1 cellular context compared by ENCODE assay signal in the genomic region with DNA sequence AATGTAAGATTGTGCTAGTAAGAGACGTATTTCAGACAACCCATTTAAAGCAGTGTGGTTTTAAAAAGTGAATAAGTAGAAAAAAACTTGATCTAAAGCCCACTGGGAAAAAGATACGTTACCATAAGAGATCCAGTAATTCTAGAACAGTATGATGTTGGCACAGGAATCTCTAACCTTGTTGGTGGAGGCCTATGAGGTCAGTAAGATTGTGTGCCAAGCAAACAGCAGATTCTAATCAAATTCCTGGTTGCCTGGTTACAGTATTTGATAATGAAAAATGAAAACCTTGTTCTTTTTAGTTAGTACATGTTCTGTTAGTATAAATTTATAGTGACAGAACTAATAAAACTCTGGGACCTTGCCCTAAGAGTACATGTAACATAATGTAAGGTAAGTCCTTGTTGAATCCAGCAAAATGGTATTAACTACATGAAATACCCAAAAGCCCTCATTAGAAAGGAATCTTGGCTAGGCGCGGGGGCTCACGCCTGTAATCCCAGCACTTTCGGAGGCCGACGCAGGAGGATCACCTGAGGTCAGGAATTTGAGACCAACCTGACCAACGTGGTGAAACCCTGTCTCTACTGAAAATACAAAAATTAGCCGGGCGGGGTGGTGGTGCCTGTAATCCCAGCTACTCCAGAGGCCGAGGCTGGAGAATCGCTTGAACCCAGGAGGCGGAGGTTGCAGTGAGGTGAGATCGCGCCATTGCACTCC.
TF ChIP-seq lines count a peak whose summit lies in the region.

No MANE protein-coding gene starts in this region.

TF ChIP-seq in SK-N-SH, 30 proteins besides CTCF, POLR2A, EP300 and RAD21:
- TF ChIP-seq SIN3A (IDR thresholded peaks at IDR 0.05; ENCODE audit: borderline replicate concordance, low read depth, low read length) (no peak), FOSL2 (IDR thresholded peaks at IDR 0.05; ENCODE audit: borderline replicate concordance, low read depth) (0 out of 2 replicates have a peak, but pooled peaks have one; percentile 5), SMC3 (IDR thresholded peaks at IDR 0.05; ENCODE audit: low read depth, low read length) (no peak), NFIC (IDR thresholded peaks at IDR 0.05; ENCODE audit: borderline replicate concordance) (peak; percentile 66), EZH2phosphoT487 (IDR thresholded peaks at IDR 0.05; ENCODE audit: borderline replicate concordance, low read depth) (no peak), TCF12 (IDR thresholded peaks at IDR 0.05) (peak; percentile 49; the same call in 1 of the 2 replicates), FOXM1 (IDR thresholded peaks at IDR 0.05; ENCODE audit: low read depth) (no peak), RCOR1 (IDR thresholded peaks at IDR 0.05; ENCODE audit: low read length) (no peak)
- TF ChIP-seq, protein P1, sequence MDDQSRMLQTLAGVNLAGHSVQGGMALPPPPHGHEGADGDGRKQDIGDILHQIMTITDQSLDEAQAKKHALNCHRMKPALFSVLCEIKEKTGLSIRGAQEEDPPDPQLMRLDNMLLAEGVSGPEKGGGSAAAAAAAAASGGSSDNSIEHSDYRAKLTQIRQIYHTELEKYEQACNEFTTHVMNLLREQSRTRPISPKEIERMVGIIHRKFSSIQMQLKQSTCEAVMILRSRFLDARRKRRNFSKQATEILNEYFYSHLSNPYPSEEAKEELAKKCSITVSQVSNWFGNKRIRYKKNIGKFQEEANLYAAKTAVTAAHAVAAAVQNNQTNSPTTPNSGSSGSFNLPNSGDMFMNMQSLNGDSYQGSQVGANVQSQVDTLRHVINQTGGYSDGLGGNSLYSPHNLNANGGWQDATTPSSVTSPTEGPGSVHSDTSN (IDR thresholded peaks at IDR 0.05): peak; percentile 37; the same call in 1 of the 2 replicates
- TF ChIP-seq, protein P2, sequence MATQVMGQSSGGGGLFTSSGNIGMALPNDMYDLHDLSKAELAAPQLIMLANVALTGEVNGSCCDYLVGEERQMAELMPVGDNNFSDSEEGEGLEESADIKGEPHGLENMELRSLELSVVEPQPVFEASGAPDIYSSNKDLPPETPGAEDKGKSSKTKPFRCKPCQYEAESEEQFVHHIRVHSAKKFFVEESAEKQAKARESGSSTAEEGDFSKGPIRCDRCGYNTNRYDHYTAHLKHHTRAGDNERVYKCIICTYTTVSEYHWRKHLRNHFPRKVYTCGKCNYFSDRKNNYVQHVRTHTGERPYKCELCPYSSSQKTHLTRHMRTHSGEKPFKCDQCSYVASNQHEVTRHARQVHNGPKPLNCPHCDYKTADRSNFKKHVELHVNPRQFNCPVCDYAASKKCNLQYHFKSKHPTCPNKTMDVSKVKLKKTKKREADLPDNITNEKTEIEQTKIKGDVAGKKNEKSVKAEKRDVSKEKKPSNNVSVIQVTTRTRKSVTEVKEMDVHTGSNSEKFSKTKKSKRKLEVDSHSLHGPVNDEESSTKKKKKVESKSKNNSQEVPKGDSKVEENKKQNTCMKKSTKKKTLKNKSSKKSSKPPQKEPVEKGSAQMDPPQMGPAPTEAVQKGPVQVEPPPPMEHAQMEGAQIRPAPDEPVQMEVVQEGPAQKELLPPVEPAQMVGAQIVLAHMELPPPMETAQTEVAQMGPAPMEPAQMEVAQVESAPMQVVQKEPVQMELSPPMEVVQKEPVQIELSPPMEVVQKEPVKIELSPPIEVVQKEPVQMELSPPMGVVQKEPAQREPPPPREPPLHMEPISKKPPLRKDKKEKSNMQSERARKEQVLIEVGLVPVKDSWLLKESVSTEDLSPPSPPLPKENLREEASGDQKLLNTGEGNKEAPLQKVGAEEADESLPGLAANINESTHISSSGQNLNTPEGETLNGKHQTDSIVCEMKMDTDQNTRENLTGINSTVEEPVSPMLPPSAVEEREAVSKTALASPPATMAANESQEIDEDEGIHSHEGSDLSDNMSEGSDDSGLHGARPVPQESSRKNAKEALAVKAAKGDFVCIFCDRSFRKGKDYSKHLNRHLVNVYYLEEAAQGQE (IDR thresholded peaks at IDR 0.05; ENCODE audit: low read depth, low read length): no peak
